29 cellular contexts compared by ENCODE assay signal in genomic region chr7:131670401-131670800, GRCh38.
"Had no signal": no experiment of that assay in that cellular context is flagged by ENCODE, and none has a peak within 500 bp of the region (broad histone marks: within the 10 kb centered on the region; RNA-seq: fewer than 3 reads in every experiment).

No MANE protein-coding gene starts in this region.

- H3K9me3 ChIP-seq: ascending aorta had no signal

- H3K4me3 ChIP-seq: ascending aorta, cardiac muscle cell had no signal

- H3K4me1 ChIP-seq: ascending aorta had no signal

- H3K27ac ChIP-seq: ascending aorta, cardiac muscle cell, VCaP had no signal

- ATAC-seq: activated CD8-positive, alpha-beta T cell treated with anti-CD3 and anti-CD28 coated beads for 36 hours; activated naive CD8-positive, alpha-beta T cell treated with anti-CD3 and anti-CD28 coated beads, Interleukin-2, amount 50 U/mL, for 24 hours; activated T-cell treated with anti-CD3 and anti-CD28 coated beads, Interleukin-2, amount 50 U/mL, for 4 hours; activated T-cell treated with anti-CD3 and anti-CD28 coated beads, Interleukin-2, amount 50 U/mL, for 72 hours had no signal

- DNase-seq: activated B cell treated with CpG ODN at 0.5 μM for 24 hours; activated CD4-positive, alpha-beta memory T cell treated with anti-CD3 and anti-CD28 coated beads for 36 hours; activated CD4-positive, alpha-beta T cell treated with anti-CD3 and anti-CD28 coated beads for 4 hours; activated CD4-positive, alpha-beta T cell treated with anti-CD3 and anti-CD28 coated beads, Interleukin-2, amount 10 ng/mL, durations not matched to agents 24 days and 14 days; activated CD4-positive, alpha-beta T cell treated with anti-CD3 and anti-CD28 coated beads, Interleukin-2, amount 50 U/mL, for 1 hour; activated CD4-positive, alpha-beta T cell treated with anti-CD3 and anti-CD28 coated beads, Interleukin-2, amount 50 U/mL, for 4 hours; activated CD4-positive, CD25-positive, alpha-beta regulatory T cell treated with anti-CD3 and anti-CD28 coated beads, Interleukin-2, amount 50 U/mL, for 72 hours; activated CD8-positive, alpha-beta memory T cell treated with anti-CD3 and anti-CD28 coated beads, Interleukin-2, amount 50 U/mL, for 4 hours; activated CD8-positive, alpha-beta T cell treated with anti-CD3 and anti-CD28 coated beads for 36 hours; activated effector memory CD4-positive, alpha-beta T cell treated with Interleukin-2 at 50 U/mL for 16 hours; activated gamma-delta T cell; activated naive CD4-positive, alpha-beta T cell treated with anti-CD3 and anti-CD28 coated beads, Interleukin-2, amount 10 ng/mL, durations not matched to agents 7 days and 5 days; activated naive CD4-positive, alpha-beta T cell treated with Interleukin-2 at 50 U/mL for 16 hours; activated naive CD8-positive, alpha-beta T cell treated with anti-CD3 and anti-CD28 coated beads, Interleukin-2, amount 10 ng/mL, durations not matched to agents 7 days and 5 days; activated naive CD8-positive, alpha-beta T cell treated with anti-CD3 and anti-CD28 coated beads, Interleukin-2, amount 50 U/mL, for 24 hours; activated T-cell treated with anti-CD3 and anti-CD28 coated beads for 4 hours; activated T-cell treated with anti-CD3 and anti-CD28 coated beads, Interleukin-2, amount 50 U/mL, for 1 hour; activated T-cell treated with anti-CD3 and anti-CD28 coated beads, Interleukin-2, amount 50 U/mL, for 4 hours; activated T-cell treated with anti-CD3 and anti-CD28 coated beads, Interleukin-2, amount 50 U/mL, for 72 hours; amygdala; anterior cingulate cortex; central memory CD4-positive, alpha-beta T cell; SW 1271; T-helper 1 cell; T-helper 2 cell; T-helper 9 cell had no signal

- H3K27me3 ChIP-seq: ascending aorta, cardiac muscle cell had no signal

- H3K36me3 ChIP-seq: ascending aorta, cardiac muscle cell had no signal
